In genomic region chr1:42456010-42456753, GRCh38 we compare ENCODE assay signal across 1 cellular context.
A peak's percentile ranks its signal among the peaks of the same experiment; 100 is the strongest.
TF ChIP-seq lines count a peak whose summit lies in the region.

Gene PPCS, plus strand, starts transcription at chr1:42456543. Its CDS starts 23 bp downstream, at chr1:42456566.
A gene with protein sequence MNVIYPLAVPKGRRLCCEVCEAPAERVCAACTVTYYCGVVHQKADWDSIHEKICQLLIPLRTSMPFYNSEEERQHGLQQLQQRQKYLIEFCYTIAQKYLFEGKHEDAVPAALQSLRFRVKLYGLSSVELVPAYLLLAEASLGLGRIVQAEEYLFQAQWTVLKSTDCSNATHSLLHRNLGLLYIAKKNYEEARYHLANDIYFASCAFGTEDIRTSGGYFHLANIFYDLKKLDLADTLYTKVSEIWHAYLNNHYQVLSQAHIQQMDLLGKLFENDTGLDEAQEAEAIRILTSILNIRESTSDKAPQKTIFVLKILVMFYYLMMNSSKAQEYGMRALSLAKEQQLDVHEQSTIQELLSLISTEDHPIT (minus strand): TSS chr1:42456022. CDS start chr1:42455997, 25 bp downstream.

TF ChIP-seq in HepG2, 621 proteins besides CTCF, POLR2A, EP300 and RAD21 (continued from another document and continues in another):
- no peak for TF ChIP-seq ZBTB40 (IDR thresholded peaks at IDR 0.05)
- TF ChIP-seq ZBTB40 (CRISPR knock-in tag; IDR thresholded peaks at IDR 0.05): peak; percentile 67
- TF ChIP-seq KLF9 (CRISPR knock-in tag; IDR thresholded peaks at IDR 0.05; ENCODE audit: low read depth): peak; percentile 82; the same call in 1 of the 2 replicates
- TF ChIP-seq NR2C2 (CRISPR knock-in tag; IDR thresholded peaks at IDR 0.05; ENCODE audit: borderline replicate concordance): peak; percentile 76; the same call in 1 of the 2 replicates
- no peak for TF ChIP-seq FOXP1 (IDR thresholded peaks at IDR 0.05)
- TF ChIP-seq FOXP1 (CRISPR knock-in tag; IDR thresholded peaks at IDR 0.05): peak; percentile 26; the same call in 1 of the 2 replicates
- TF ChIP-seq TFDP2 (CRISPR knock-in tag; IDR thresholded peaks at IDR 0.05): peak; percentile 51
- 0 out of 2 replicates have a peak, but pooled peaks have one; percentile 47 for TF ChIP-seq ZNF232 (CRISPR knock-in tag; IDR thresholded peaks at IDR 0.05; ENCODE audit: borderline replicate concordance)
- TF ChIP-seq SP5 (CRISPR knock-in tag; IDR thresholded peaks at IDR 0.05; ENCODE audit: borderline replicate concordance, low read depth): peak; percentile 82
- TF ChIP-seq ZNF792 (CRISPR knock-in tag; IDR thresholded peaks at IDR 0.05): no peak
- TF ChIP-seq ZNF589 (CRISPR knock-in tag; conservative IDR thresholded peaks at IDR 0.05): peak; percentile 21; the same call in 1 of the 2 replicates
- TF ChIP-seq, protein P1, sequence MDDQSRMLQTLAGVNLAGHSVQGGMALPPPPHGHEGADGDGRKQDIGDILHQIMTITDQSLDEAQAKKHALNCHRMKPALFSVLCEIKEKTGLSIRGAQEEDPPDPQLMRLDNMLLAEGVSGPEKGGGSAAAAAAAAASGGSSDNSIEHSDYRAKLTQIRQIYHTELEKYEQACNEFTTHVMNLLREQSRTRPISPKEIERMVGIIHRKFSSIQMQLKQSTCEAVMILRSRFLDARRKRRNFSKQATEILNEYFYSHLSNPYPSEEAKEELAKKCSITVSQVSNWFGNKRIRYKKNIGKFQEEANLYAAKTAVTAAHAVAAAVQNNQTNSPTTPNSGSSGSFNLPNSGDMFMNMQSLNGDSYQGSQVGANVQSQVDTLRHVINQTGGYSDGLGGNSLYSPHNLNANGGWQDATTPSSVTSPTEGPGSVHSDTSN (CRISPR knock-in tag; IDR thresholded peaks at IDR 0.05; ENCODE audit: borderline replicate concordance): no peak
- TF ChIP-seq SNAPC4 (CRISPR knock-in tag; IDR thresholded peaks at IDR 0.05): peak; percentile 32; the same call in 1 of the 2 replicates
- TF ChIP-seq PHF8 (CRISPR knock-in tag; IDR thresholded peaks at IDR 0.05): peak; percentile 98
- TF ChIP-seq RFXAP (CRISPR knock-in tag; IDR thresholded peaks at IDR 0.05; ENCODE audit: borderline replicate concordance): 0 out of 2 replicates have a peak, but pooled peaks have one; percentile 19
- 0 out of 2 replicates have a peak, but pooled peaks have one; percentile 33 for TF ChIP-seq ZNF136 (CRISPR knock-in tag; IDR thresholded peaks at IDR 0.05; ENCODE audit: low read depth)
- TF ChIP-seq ERF (CRISPR knock-in tag; IDR thresholded peaks at IDR 0.05): peak; percentile 54
- peak; percentile 8; the same call in 1 of the 2 replicates for TF ChIP-seq KLF11 (CRISPR knock-in tag; IDR thresholded peaks at IDR 0.05)
- TF ChIP-seq, protein P2, sequence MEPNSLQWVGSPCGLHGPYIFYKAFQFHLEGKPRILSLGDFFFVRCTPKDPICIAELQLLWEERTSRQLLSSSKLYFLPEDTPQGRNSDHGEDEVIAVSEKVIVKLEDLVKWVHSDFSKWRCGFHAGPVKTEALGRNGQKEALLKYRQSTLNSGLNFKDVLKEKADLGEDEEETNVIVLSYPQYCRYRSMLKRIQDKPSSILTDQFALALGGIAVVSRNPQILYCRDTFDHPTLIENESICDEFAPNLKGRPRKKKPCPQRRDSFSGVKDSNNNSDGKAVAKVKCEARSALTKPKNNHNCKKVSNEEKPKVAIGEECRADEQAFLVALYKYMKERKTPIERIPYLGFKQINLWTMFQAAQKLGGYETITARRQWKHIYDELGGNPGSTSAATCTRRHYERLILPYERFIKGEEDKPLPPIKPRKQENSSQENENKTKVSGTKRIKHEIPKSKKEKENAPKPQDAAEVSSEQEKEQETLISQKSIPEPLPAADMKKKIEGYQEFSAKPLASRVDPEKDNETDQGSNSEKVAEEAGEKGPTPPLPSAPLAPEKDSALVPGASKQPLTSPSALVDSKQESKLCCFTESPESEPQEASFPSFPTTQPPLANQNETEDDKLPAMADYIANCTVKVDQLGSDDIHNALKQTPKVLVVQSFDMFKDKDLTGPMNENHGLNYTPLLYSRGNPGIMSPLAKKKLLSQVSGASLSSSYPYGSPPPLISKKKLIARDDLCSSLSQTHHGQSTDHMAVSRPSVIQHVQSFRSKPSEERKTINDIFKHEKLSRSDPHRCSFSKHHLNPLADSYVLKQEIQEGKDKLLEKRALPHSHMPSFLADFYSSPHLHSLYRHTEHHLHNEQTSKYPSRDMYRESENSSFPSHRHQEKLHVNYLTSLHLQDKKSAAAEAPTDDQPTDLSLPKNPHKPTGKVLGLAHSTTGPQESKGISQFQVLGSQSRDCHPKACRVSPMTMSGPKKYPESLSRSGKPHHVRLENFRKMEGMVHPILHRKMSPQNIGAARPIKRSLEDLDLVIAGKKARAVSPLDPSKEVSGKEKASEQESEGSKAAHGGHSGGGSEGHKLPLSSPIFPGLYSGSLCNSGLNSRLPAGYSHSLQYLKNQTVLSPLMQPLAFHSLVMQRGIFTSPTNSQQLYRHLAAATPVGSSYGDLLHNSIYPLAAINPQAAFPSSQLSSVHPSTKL (CRISPR knock-in tag; IDR thresholded peaks at IDR 0.05): peak; percentile 40
- TF ChIP-seq, protein P3, sequence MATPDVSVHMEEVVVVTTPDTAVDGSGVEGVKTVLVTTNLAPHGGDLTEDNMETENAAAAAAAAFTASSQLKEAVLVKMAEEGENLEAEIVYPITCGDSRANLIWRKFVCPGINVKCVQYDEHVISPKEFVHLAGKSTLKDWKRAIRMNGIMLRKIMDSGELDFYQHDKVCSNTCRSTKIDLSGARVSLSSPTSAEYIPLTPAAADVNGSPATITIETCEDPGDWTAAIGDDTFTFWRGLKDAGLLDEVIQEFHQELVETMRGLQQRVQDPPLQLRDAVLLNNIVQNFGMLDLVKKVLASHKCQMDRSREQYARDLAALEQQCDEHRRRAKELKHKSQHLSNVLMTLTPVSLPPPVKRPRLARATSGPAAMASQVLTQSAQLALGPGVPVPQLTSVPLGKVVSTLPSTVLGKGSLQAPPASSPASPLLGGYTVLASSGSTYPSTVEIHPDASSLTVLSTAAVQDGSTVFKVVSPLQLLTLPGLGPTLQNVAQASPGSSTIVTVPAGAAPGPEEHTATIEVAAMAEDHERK (CRISPR knock-in tag; IDR thresholded peaks at IDR 0.05; ENCODE audit: low read depth): 0 out of 2 replicates have a peak, but pooled peaks have one; percentile 54
- TF ChIP-seq YEATS2 (CRISPR knock-in tag; IDR thresholded peaks at IDR 0.05; ENCODE audit: borderline replicate concordance): peak; percentile 58; the same call in 1 of the 2 replicates
- peak; percentile 49 for TF ChIP-seq ARNT2 (CRISPR knock-in tag; IDR thresholded peaks at IDR 0.05; ENCODE audit: low read depth)
- peak; percentile 27; the same call in 1 of the 2 replicates for TF ChIP-seq ZFP36L1 (CRISPR knock-in tag; IDR thresholded peaks at IDR 0.05)
